13 cellular contexts compared by ENCODE assay signal in the genomic region with DNA sequence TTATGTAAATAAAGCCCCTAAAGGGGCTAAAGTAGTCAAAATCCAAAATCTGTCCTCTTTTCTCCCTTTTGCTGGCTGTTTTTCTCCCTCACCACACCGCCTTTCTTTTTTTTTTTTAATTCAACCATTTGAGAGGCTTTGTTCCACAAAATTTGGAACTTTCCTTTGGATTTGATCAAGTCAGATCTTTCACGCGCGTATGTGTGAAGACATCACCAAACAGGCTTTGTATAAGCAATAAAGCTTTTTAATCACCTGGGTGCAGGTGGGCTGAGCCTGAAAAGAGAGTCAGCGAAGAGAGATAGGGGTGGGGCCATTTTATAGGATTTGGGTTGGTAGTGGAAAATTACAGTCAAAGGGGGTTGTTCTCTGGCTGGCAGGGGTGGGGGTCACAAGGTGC. TPM values are rescaled to one million over a fixed set of nuclear protein-coding genes. Genes with fewer than 3 reads are reported as not detected.
"Had no signal": no experiment of that assay in that cellular context is flagged by ENCODE, and none has a peak within 500 bp of the region (broad histone marks: within the 10 kb centered on the region; RNA-seq: fewer than 3 reads in every experiment).

No MANE protein-coding gene starts in this region.

- H3K27ac Mint-ChIP-seq: activated naive CD8-positive, alpha-beta T cell treated with anti-CD3 and anti-CD28 coated beads, Interleukin-2, amount 10 ng/mL, durations not matched to agents 7 days and 5 days; mesothelial cell of epicardium; stimulated activated naive CD8-positive, alpha-beta T cell treated with anti-CD3 and anti-CD28 coated beads, Interleukin-15, Interleukin-2, amounts not matched to agents 100 ng/mL and 50 ng/mL, for 24 hours; T-helper 2 cell treated with Interferon-gamma antibody and Interleukin-4, amounts not matched to agents 5 μg/mL and 100 μg/mL, for 36 hours had no signal

- H3K27ac ChIP-seq: colonic mucosa, esophagus muscularis mucosa, thoracic aorta had no signal

- H3K9me3 ChIP-seq: colonic mucosa, esophagus muscularis mucosa, thoracic aorta had no signal

- H3K9me3 Mint-ChIP-seq: activated naive CD8-positive, alpha-beta T cell treated with anti-CD3 and anti-CD28 coated beads, Interleukin-2, amount 10 ng/mL, durations not matched to agents 7 days and 5 days; mesothelial cell of epicardium; stimulated activated naive CD8-positive, alpha-beta T cell treated with anti-CD3 and anti-CD28 coated beads, Interleukin-15, Interleukin-2, amounts not matched to agents 100 ng/mL and 50 ng/mL, for 24 hours; T-helper 2 cell treated with Interferon-gamma antibody and Interleukin-4, amounts not matched to agents 5 μg/mL and 100 μg/mL, for 36 hours had no signal

- H3K36me3 Mint-ChIP-seq: activated naive CD8-positive, alpha-beta T cell treated with anti-CD3 and anti-CD28 coated beads, Interleukin-2, amount 10 ng/mL, durations not matched to agents 7 days and 5 days; brain; immature natural killer cell; mesothelial cell of epicardium had no signal

- H3K4me1 ChIP-seq: colonic mucosa had no signal

- H3K4me3 ChIP-seq: colonic mucosa, esophagus muscularis mucosa, thoracic aorta had no signal

- H3K4me1 Mint-ChIP-seq: activated naive CD8-positive, alpha-beta T cell treated with anti-CD3 and anti-CD28 coated beads, Interleukin-2, amount 10 ng/mL, durations not matched to agents 7 days and 5 days had no signal

- H3K27me3 Mint-ChIP-seq: brain; stimulated activated naive CD8-positive, alpha-beta T cell treated with anti-CD3 and anti-CD28 coated beads, Interleukin-15, Interleukin-2, amounts not matched to agents 100 ng/mL and 50 ng/mL, for 24 hours had no signal

- DNase-seq: activated CD4-positive, CD25-positive, alpha-beta regulatory T cell treated with anti-CD3 and anti-CD28 coated beads, Interleukin-2, amount 50 U/mL, for 72 hours; activated naive CD4-positive, alpha-beta T cell; activated naive CD8-positive, alpha-beta T cell treated with anti-CD3 and anti-CD28 coated beads, Interleukin-2, amount 10 ng/mL, durations not matched to agents 7 days and 5 days; central memory CD4-positive, alpha-beta T cell; colonic mucosa; hippocampal formation; immature natural killer cell had no signal

- H3K27me3 ChIP-seq: colonic mucosa, esophagus muscularis mucosa had no signal

- H3K36me3 ChIP-seq: colonic mucosa, esophagus muscularis mucosa, thoracic aorta had no signal

- H3K4me3 Mint-ChIP-seq: activated naive CD8-positive, alpha-beta T cell treated with anti-CD3 and anti-CD28 coated beads, Interleukin-2, amount 10 ng/mL, durations not matched to agents 7 days and 5 days; brain; immature natural killer cell; mesothelial cell of epicardium; stimulated activated naive CD8-positive, alpha-beta T cell treated with anti-CD3 and anti-CD28 coated beads, Interleukin-15, Interleukin-2, amounts not matched to agents 100 ng/mL and 50 ng/mL, for 24 hours; T-helper 2 cell treated with Interferon-gamma antibody and Interleukin-4, amounts not matched to agents 5 μg/mL and 100 μg/mL, for 36 hours had no signal

RNA-seq across cellular contexts. Expression of a gene that starts 5.3 kb away (rescaled TPM):
- total RNA-seq: thoracic aorta had no signal
